Comparison of ENCODE assay signal across 8 cellular contexts in genomic region chrX:48917139-48917980, GRCh38. TPM values are rescaled to one million over a fixed set of nuclear protein-coding genes. Genes with fewer than 3 reads are reported as not detected.
DNase-seq lines count a peak whose midpoint lies in the region; ATAC-seq, FAIRE-seq and TF ChIP-seq lines count a peak whose summit lies in the region.

No MANE protein-coding gene starts in this region.

- no peak overlapping the region for H2AFZ ChIP-seq in HepG2 (ENCODE audit: low read length)

- H3K4me1 Mint-ChIP-seq in dendritic cell treated with granulocyte-macrophage colony-stimulating factor and Interleukin-4, amounts not matched to agents 40 ng/mL and 50 ng/mL, for 4 days (ENCODE audit: low read depth) = peaks cover 54% of the 10 kb centered on the region

- H3K9me3 ChIP-seq in A673 (ENCODE audit: low read depth, low read length, poor library complexity, severe bottlenecking) = no peaks in the 10 kb centered on the region
- H3K9me3 ChIP-seq in HepG2 (ENCODE audit: low read length) = no peaks in the 10 kb centered on the region

- peak overlapping the region; percentile 92 for H3K27ac Mint-ChIP-seq in dendritic cell treated with granulocyte-macrophage colony-stimulating factor and Interleukin-4, amounts not matched to agents 40 ng/mL and 50 ng/mL, for 4 days

- TF ChIP-seq CTCF in A673 (conservative IDR thresholded peaks at IDR 0.05; ENCODE audit: low read depth, low read length) = peak; percentile 97
- peak; percentile 91 for TF ChIP-seq CTCF in HepG2 (CRISPR knock-in tag; IDR thresholded peaks at IDR 0.05)

- H3K4me3 Mint-ChIP-seq in dendritic cell treated with granulocyte-macrophage colony-stimulating factor and Interleukin-4, amounts not matched to agents 40 ng/mL and 50 ng/mL, for 4 days = peak overlapping the region; percentile 90

- H3K27me3 Mint-ChIP-seq in dendritic cell treated with granulocyte-macrophage colony-stimulating factor and Interleukin-4, amounts not matched to agents 40 ng/mL and 50 ng/mL, for 4 days = no peaks in the 10 kb centered on the region

- H3K36me3 ChIP-seq in A673 (ENCODE audit: insufficient read depth, low read length, poor library complexity, severe bottlenecking) (peaks cover 8% of the 10 kb centered on the region), HepG2 (replicated peaks in 1 of 2; ENCODE audit: control insufficient read depth in 1 of 2, insufficient read depth in 2 of 2, low read length in 2 of 2) (peaks cover 0 to 17% of the 10 kb centered on the region in 2 experiments; a peak in 2 of 5 replicates)

- no peaks in the 10 kb centered on the region for H4K20me1 ChIP-seq in HepG2 (ENCODE audit: insufficient read depth, low read length)

- ATAC-seq in HG03521 (IDR thresholded peaks at IDR 0.05; ENCODE audit: unreplicated experiment) (peak; percentile 37), HepG2 (peak; percentile 64)

- H3K27ac ChIP-seq in A673 (ENCODE audit: low read depth, low read length, poor library complexity, severe bottlenecking) (peak overlapping the region; percentile 16), HepG2 (ENCODE audit: extremely low read length, insufficient read depth, low read length) (peak overlapping the region; percentile 54)

- H3K36me3 Mint-ChIP-seq in dendritic cell treated with granulocyte-macrophage colony-stimulating factor and Interleukin-4, amounts not matched to agents 40 ng/mL and 50 ng/mL, for 4 days (ENCODE audit: low read depth) = peaks cover 49% of the 10 kb centered on the region

- DNase-seq in A673 (ENCODE audit: low spot score) = peak; percentile 90
- DNase-seq in NCI-H748 (lab: John Stamatoyannopoulos, UW; ENCODE audit: unreplicated experiment) = peak; percentile 93
- DNase-seq in activated CD4-positive, alpha-beta T cell treated with anti-CD3 and anti-CD28 coated beads, Interleukin-2, amount 50 U/mL, for 24 hours (ENCODE audit: low read depth in 1 of 2, low spot score in 1 of 2) = peak; percentile 70 to 82
- peak; percentile 88 for DNase-seq in HepG2 (ENCODE audit: low spot score)
- peak; percentile 75 to 83 for DNase-seq in stimulated activated CD4-positive, alpha-beta T cell treated with anti-CD3 and anti-CD28 coated beads, Interleukin-2, amount 100 ng/mL, for 48 hours

- WGBS in HepG2 (ENCODE audit: low lambda C conversion rate) = 3% methylated on average over 5 of the region's 26 CpGs

- intact Hi-C loops in A673 (cut with micrococcal nuclease; ENCODE audit: unreplicated experiment) = loop anchor here (1.0 to 5.0 kb wide), 2 partner anchors 126 to 320 kb away; partner anchors contain the start of genes TFE3 and WDR13
- intact Hi-C loops in dendritic cell treated with granulocyte-macrophage colony-stimulating factor and Interleukin-4, amounts not matched to agents 40 ng/mL and 50 ng/mL, for 4 days (cut with micrococcal nuclease) = loop anchor here (5.0 kb wide), 1 partner anchor 125 kb away; the partner anchor contains the start of gene TFE3
- intact Hi-C loops in HepG2 (cut with micrococcal nuclease; ENCODE audit: unreplicated experiment) = loop anchor here (2.0 to 10.0 kb wide), 3 partner anchors 21 to 270 kb away; partner anchors contain the start of genes GLOD5, PQBP1 and TIMM17B

- peaks cover 13% of the 10 kb centered on the region for H3K79me2 ChIP-seq in HepG2 (ENCODE audit: insufficient read depth, low read length)

- H3K4me3 ChIP-seq in A673 (ENCODE audit: low read depth, low read length, poor library complexity, severe bottlenecking) (peak overlapping the region; percentile 69), HepG2 (replicated peaks in 1 of 3; ENCODE audit: insufficient read depth in 1 of 3, low read depth in 2 of 3, low read length in 3 of 3) (peak overlapping the region; percentile 47 to 85 (median 75); a peak in 5 of 6 replicates)

- BruUV-seq in A673 (replicated peaks; lab: Mats Ljungman, UMichigan) (no TSS peak), HepG2 (replicated peaks; lab: Mats Ljungman, UMichigan) (TSS peak; percentile 34)

- TF ChIP-seq EP300 in HepG2 (IDR thresholded peaks at IDR 0.05; ENCODE audit: low read depth in 2 of 2, low read length in 2 of 2) = no peak
- TF ChIP-seq EP300 in HepG2 (CRISPR knock-in tag; IDR thresholded peaks at IDR 0.05; ENCODE audit: borderline replicate concordance) = no peak

- TF ChIP-seq POLR2A in GM18526 (IDR thresholded peaks at IDR 0.05; ENCODE audit: extremely low read depth, insufficient read length) (peak; percentile 13), HepG2 (IDR thresholded peaks at IDR 0.05; ENCODE audit: insufficient read depth in 1 of 2, low read depth in 2 of 2, low read length in 2 of 2) (no peak)

- POLR2A ChIA-PET in A673 (lab: Charles Lee; ENCODE audit: low non-redundant PET) (no interaction called here), HepG2 (lab: Yijun Ruan, JAX) (no interaction called here)

- H3K27me3 ChIP-seq in A673 (replicated peaks; ENCODE audit: insufficient read depth, low read depth, low read length, poor library complexity) (no peaks in the 10 kb centered on the region), HepG2 (ENCODE audit: control insufficient read depth in 1 of 2, insufficient read depth in 2 of 2, low read length in 2 of 2) (no peaks in the 10 kb centered on the region)

- CTCF ChIA-PET in A673 (lab: Charles Lee) = no interaction called here
- CTCF ChIA-PET in HepG2 (lab: Yijun Ruan, JAX; ENCODE audit: low intra/inter-chr PET ratio, low total read pairs) = interaction anchor here (0.7 to 1.2 kb wide), 4 partner anchors 20 to 155 kb away, joined by 3 to 5 read pairs (median 3); partner anchors contain the start of genes GLOD5, PQBP1 and TIMM17B

- H3K9me3 Mint-ChIP-seq in dendritic cell treated with granulocyte-macrophage colony-stimulating factor and Interleukin-4, amounts not matched to agents 40 ng/mL and 50 ng/mL, for 4 days = no peaks in the 10 kb centered on the region

- peak overlapping the region; percentile 83 for H3K4me2 ChIP-seq in HepG2 (ENCODE audit: low read depth, low read length)

- peaks cover 4% of the 10 kb centered on the region for H3K4me1 ChIP-seq in A673 (ENCODE audit: insufficient read depth, low read length, poor library complexity, severe bottlenecking)
- H3K4me1 ChIP-seq in HepG2 (ENCODE audit: insufficient read depth, low read length) = peaks cover 31% of the 10 kb centered on the region

- peak; percentile 99 for FAIRE-seq in HepG2 (lab: Jason Lieb, UNC)

- peak; percentile 32 for TF ChIP-seq RAD21 in HepG2 (CRISPR knock-in tag; IDR thresholded peaks at IDR 0.05)

- peak overlapping the region; percentile 59 for H3K9ac ChIP-seq in HepG2 (ENCODE audit: insufficient read depth, low read depth, low read length)

- in situ Hi-C loops in HepG2 (cut with HindIII; ENCODE audit: extremely low pct_ligation_motif_present, low pct_unique_long_range_greater_than_20kb) = no loop called here

RNA-seq across cellular contexts. Expression of gene PIM2, which starts 1.5 kb away (rescaled TPM):
- total RNA-seq in A673 (2021) (14.9 and 19.9 TPM in 2 replicates), HepG2 (2016; rRNA removed; fragmentation: Illumina TruSeq; extraction: Trizol) (13.0 and 14.4 TPM in 2 replicates)
- 1.7 and 2.6 TPM in 2 replicates for total RNA-seq in HepG2 (2016; cell fraction: cytosol; rRNA removed; fragmentation: Illumina TruSeq; extraction: Trizol; ENCODE audit: low read depth)
- 11.9 and 13.2 TPM in 2 replicates for total RNA-seq in HepG2 (2016; cell fraction: insoluble cytoplasmic fraction; rRNA removed; fragmentation: Illumina TruSeq; extraction: Trizol)
- total RNA-seq in HepG2 (2016; cell fraction: membrane; rRNA removed; fragmentation: Illumina TruSeq; extraction: Trizol) = 5.9 and 6.5 TPM in 2 replicates
- total RNA-seq in HepG2 (2016; cell fraction: nucleus; rRNA removed; fragmentation: Illumina TruSeq; extraction: Trizol) = 7.9 and 8.0 TPM in 2 replicates
- 15.8 and 17.4 TPM in 2 replicates for polyA plus RNA-seq in HepG2 (2011; rRNA removed)
- polyA plus RNA-seq in HepG2 (2011; cell fraction: cytosol; rRNA removed) = 10.3 and 10.6 TPM in 2 replicates
- polyA plus RNA-seq in HepG2 (2011; cell fraction: nucleus; rRNA removed) = 14.3 and 17.5 TPM in 2 replicates
- 10.1 and 10.6 TPM in 2 replicates for polyA plus RNA-seq in HepG2 (2012)
- polyA plus RNA-seq in HepG2 (2016; cell fraction: cytosol; fragmentation: Illumina TruSeq; extraction: Trizol; ENCODE audit: low read depth) = 1.1 TPM in 2 replicates
- 14.0 and 15.2 TPM in 2 replicates for polyA plus RNA-seq in HepG2 (2016; cell fraction: insoluble cytoplasmic fraction; fragmentation: Illumina TruSeq; extraction: Trizol; ENCODE audit: low read depth)
- 3.5 and 4.0 TPM in 2 replicates for polyA plus RNA-seq in HepG2 (2016; cell fraction: membrane; fragmentation: Illumina TruSeq; extraction: Trizol; ENCODE audit: low read depth)
- polyA plus RNA-seq in HepG2 (2016; cell fraction: nucleus; fragmentation: Illumina TruSeq; extraction: Trizol; ENCODE audit: insufficient read depth, low read depth) = 11.4 and 16.3 TPM in 2 replicates
- polyA minus RNA-seq in HepG2 (2011; rRNA and poly(A)+ RNA removed; ENCODE audit: low replicate concordance) = 17.3 and 37.4 TPM in 2 replicates
- 4.9 and 5.8 TPM in 2 replicates for polyA minus RNA-seq in HepG2 (2011; cell fraction: cytosol; rRNA and poly(A)+ RNA removed)
- 8.5 and 10.9 TPM in 2 replicates for polyA minus RNA-seq in HepG2 (2011; cell fraction: nucleus; rRNA and poly(A)+ RNA removed)

RNA-seq across cellular contexts. Expression of gene SLC35A2, which starts 5.9 kb away (rescaled TPM):
- total RNA-seq in A673 (2021) = 21.7 and 30.4 TPM in 2 replicates
- total RNA-seq in HepG2 (2016; rRNA removed; fragmentation: Illumina TruSeq; extraction: Trizol) = 17.2 and 32.1 TPM in 2 replicates
- 5.6 and 5.8 TPM in 2 replicates for total RNA-seq in HepG2 (2016; cell fraction: cytosol; rRNA removed; fragmentation: Illumina TruSeq; extraction: Trizol; ENCODE audit: low read depth)
- total RNA-seq in HepG2 (2016; cell fraction: insoluble cytoplasmic fraction; rRNA removed; fragmentation: Illumina TruSeq; extraction: Trizol) = 13.8 and 35.7 TPM in 2 replicates
- total RNA-seq in HepG2 (2016; cell fraction: membrane; rRNA removed; fragmentation: Illumina TruSeq; extraction: Trizol) = 12.4 and 13.9 TPM in 2 replicates
- 24.9 and 30.9 TPM in 2 replicates for total RNA-seq in HepG2 (2016; cell fraction: nucleus; rRNA removed; fragmentation: Illumina TruSeq; extraction: Trizol)
- 40.8 and 46.4 TPM in 2 replicates for polyA plus RNA-seq in HepG2 (2011; rRNA removed)
- polyA plus RNA-seq in HepG2 (2011; cell fraction: cytosol; rRNA removed) = 41.7 and 48.0 TPM in 2 replicates
- polyA plus RNA-seq in HepG2 (2011; cell fraction: nucleus; rRNA removed) = 31.2 and 31.5 TPM in 2 replicates
- polyA plus RNA-seq in HepG2 (2012) = 16.3 and 18.8 TPM in 2 replicates
- 6.8 and 8.5 TPM in 2 replicates for polyA plus RNA-seq in HepG2 (2016; cell fraction: cytosol; fragmentation: Illumina TruSeq; extraction: Trizol; ENCODE audit: low read depth)
- 20.0 and 23.2 TPM in 2 replicates for polyA plus RNA-seq in HepG2 (2016; cell fraction: insoluble cytoplasmic fraction; fragmentation: Illumina TruSeq; extraction: Trizol; ENCODE audit: low read depth)
- polyA plus RNA-seq in HepG2 (2016; cell fraction: membrane; fragmentation: Illumina TruSeq; extraction: Trizol; ENCODE audit: low read depth) = 12.9 and 13.5 TPM in 2 replicates
- polyA plus RNA-seq in HepG2 (2016; cell fraction: nucleus; fragmentation: Illumina TruSeq; extraction: Trizol; ENCODE audit: insufficient read depth, low read depth) = 57.8 and 62.5 TPM in 2 replicates
- polyA minus RNA-seq in HepG2 (2011; rRNA and poly(A)+ RNA removed; ENCODE audit: low replicate concordance) = 110 and 137 TPM in 2 replicates
- 25.2 and 26.9 TPM in 2 replicates for polyA minus RNA-seq in HepG2 (2011; cell fraction: cytosol; rRNA and poly(A)+ RNA removed)
- polyA minus RNA-seq in HepG2 (2011; cell fraction: nucleus; rRNA and poly(A)+ RNA removed) = 9.3 and 12.1 TPM in 2 replicates

RNA-seq across cellular contexts. Expression of gene PQBP1, which starts 19.6 kb away (rescaled TPM):
- total RNA-seq in A673 (2021) = 113 and 133 TPM in 2 replicates
- total RNA-seq in HepG2 (2016; rRNA removed; fragmentation: Illumina TruSeq; extraction: Trizol) = 80.9 and 99.4 TPM in 2 replicates
- 33.5 and 34.4 TPM in 2 replicates for total RNA-seq in HepG2 (2016; cell fraction: cytosol; rRNA removed; fragmentation: Illumina TruSeq; extraction: Trizol; ENCODE audit: low read depth)
- total RNA-seq in HepG2 (2016; cell fraction: insoluble cytoplasmic fraction; rRNA removed; fragmentation: Illumina TruSeq; extraction: Trizol) = 87.4 and 94.4 TPM in 2 replicates
- total RNA-seq in HepG2 (2016; cell fraction: membrane; rRNA removed; fragmentation: Illumina TruSeq; extraction: Trizol) = 35.6 and 39.4 TPM in 2 replicates
- 40.0 and 41.7 TPM in 2 replicates for total RNA-seq in HepG2 (2016; cell fraction: nucleus; rRNA removed; fragmentation: Illumina TruSeq; extraction: Trizol)
- polyA plus RNA-seq in HepG2 (2011; rRNA removed) = 58.1 and 66.9 TPM in 2 replicates
- 77.0 and 80.0 TPM in 2 replicates for polyA plus RNA-seq in HepG2 (2011; cell fraction: cytosol; rRNA removed)
- 123 and 131 TPM in 2 replicates for polyA plus RNA-seq in HepG2 (2011; cell fraction: nucleus; rRNA removed)
- polyA plus RNA-seq in HepG2 (2012) = 72.0 and 77.4 TPM in 2 replicates
- 39.2 and 46.6 TPM in 2 replicates for polyA plus RNA-seq in HepG2 (2016; cell fraction: cytosol; fragmentation: Illumina TruSeq; extraction: Trizol; ENCODE audit: low read depth)
- polyA plus RNA-seq in HepG2 (2016; cell fraction: insoluble cytoplasmic fraction; fragmentation: Illumina TruSeq; extraction: Trizol; ENCODE audit: low read depth) = 111 and 112 TPM in 2 replicates
- 42.4 and 43.0 TPM in 2 replicates for polyA plus RNA-seq in HepG2 (2016; cell fraction: membrane; fragmentation: Illumina TruSeq; extraction: Trizol; ENCODE audit: low read depth)
- polyA plus RNA-seq in HepG2 (2016; cell fraction: nucleus; fragmentation: Illumina TruSeq; extraction: Trizol; ENCODE audit: insufficient read depth, low read depth) = 101 and 103 TPM in 2 replicates
- 33.5 and 103 TPM in 2 replicates for polyA minus RNA-seq in HepG2 (2011; rRNA and poly(A)+ RNA removed; ENCODE audit: low replicate concordance)
- 32.2 and 41.4 TPM in 2 replicates for polyA minus RNA-seq in HepG2 (2011; cell fraction: cytosol; rRNA and poly(A)+ RNA removed)
- 23.3 and 26.7 TPM in 2 replicates for polyA minus RNA-seq in HepG2 (2011; cell fraction: nucleus; rRNA and poly(A)+ RNA removed)

RNA-seq across cellular contexts. Expression of gene TIMM17B, which starts 19.8 kb away (rescaled TPM):
- total RNA-seq in A673 (2021) = 60.8 and 72.4 TPM in 2 replicates
- total RNA-seq in HepG2 (2016; rRNA removed; fragmentation: Illumina TruSeq; extraction: Trizol) = 53.4 and 56.0 TPM in 2 replicates
- 16.1 and 16.6 TPM in 2 replicates for total RNA-seq in HepG2 (2016; cell fraction: cytosol; rRNA removed; fragmentation: Illumina TruSeq; extraction: Trizol; ENCODE audit: low read depth)
- 59.1 and 59.6 TPM in 2 replicates for total RNA-seq in HepG2 (2016; cell fraction: insoluble cytoplasmic fraction; rRNA removed; fragmentation: Illumina TruSeq; extraction: Trizol)
- total RNA-seq in HepG2 (2016; cell fraction: membrane; rRNA removed; fragmentation: Illumina TruSeq; extraction: Trizol) = 21.0 and 25.1 TPM in 2 replicates
- total RNA-seq in HepG2 (2016; cell fraction: nucleus; rRNA removed; fragmentation: Illumina TruSeq; extraction: Trizol) = 35.5 and 35.9 TPM in 2 replicates
- polyA plus RNA-seq in HepG2 (2011; rRNA removed) = 69.1 and 72.5 TPM in 2 replicates
- polyA plus RNA-seq in HepG2 (2011; cell fraction: cytosol; rRNA removed) = 74.6 and 124 TPM in 2 replicates
- 52.8 and 64.5 TPM in 2 replicates for polyA plus RNA-seq in HepG2 (2011; cell fraction: nucleus; rRNA removed)
- polyA plus RNA-seq in HepG2 (2012) = 50.1 and 56.0 TPM in 2 replicates
- 18.8 and 21.5 TPM in 2 replicates for polyA plus RNA-seq in HepG2 (2016; cell fraction: cytosol; fragmentation: Illumina TruSeq; extraction: Trizol; ENCODE audit: low read depth)
- polyA plus RNA-seq in HepG2 (2016; cell fraction: insoluble cytoplasmic fraction; fragmentation: Illumina TruSeq; extraction: Trizol; ENCODE audit: low read depth) = 63.6 and 70.0 TPM in 2 replicates
- polyA plus RNA-seq in HepG2 (2016; cell fraction: membrane; fragmentation: Illumina TruSeq; extraction: Trizol; ENCODE audit: low read depth) = 22.7 and 26.6 TPM in 2 replicates
- 67.0 and 69.3 TPM in 2 replicates for polyA plus RNA-seq in HepG2 (2016; cell fraction: nucleus; fragmentation: Illumina TruSeq; extraction: Trizol; ENCODE audit: insufficient read depth, low read depth)
- 67.5 and 136 TPM in 2 replicates for polyA minus RNA-seq in HepG2 (2011; rRNA and poly(A)+ RNA removed; ENCODE audit: low replicate concordance)
- polyA minus RNA-seq in HepG2 (2011; cell fraction: cytosol; rRNA and poly(A)+ RNA removed) = 20.0 and 25.0 TPM in 2 replicates
- 11.8 and 14.9 TPM in 2 replicates for polyA minus RNA-seq in HepG2 (2011; cell fraction: nucleus; rRNA and poly(A)+ RNA removed)

RNA-seq across cellular contexts. Expression of gene OTUD5, which starts 40.0 kb away (rescaled TPM):
- total RNA-seq in A673 (2021) (58.0 and 67.5 TPM in 2 replicates), HepG2 (2016; rRNA removed; fragmentation: Illumina TruSeq; extraction: Trizol) (16.9 and 18.4 TPM in 2 replicates)
- total RNA-seq in HepG2 (2016; cell fraction: cytosol; rRNA removed; fragmentation: Illumina TruSeq; extraction: Trizol; ENCODE audit: low read depth) = 7.3 and 7.9 TPM in 2 replicates
- total RNA-seq in HepG2 (2016; cell fraction: insoluble cytoplasmic fraction; rRNA removed; fragmentation: Illumina TruSeq; extraction: Trizol) = 15.3 and 18.1 TPM in 2 replicates
- 13.3 and 13.6 TPM in 2 replicates for total RNA-seq in HepG2 (2016; cell fraction: membrane; rRNA removed; fragmentation: Illumina TruSeq; extraction: Trizol)
- total RNA-seq in HepG2 (2016; cell fraction: nucleus; rRNA removed; fragmentation: Illumina TruSeq; extraction: Trizol) = 11.1 and 13.9 TPM in 2 replicates
- polyA plus RNA-seq in HepG2 (2011; rRNA removed) = 42.2 and 44.8 TPM in 2 replicates
- 29.5 and 29.7 TPM in 2 replicates for polyA plus RNA-seq in HepG2 (2011; cell fraction: cytosol; rRNA removed)
- 74.0 and 78.6 TPM in 2 replicates for polyA plus RNA-seq in HepG2 (2011; cell fraction: nucleus; rRNA removed)
- polyA plus RNA-seq in HepG2 (2012) = 30.8 and 34.7 TPM in 2 replicates
- polyA plus RNA-seq in HepG2 (2016; cell fraction: cytosol; fragmentation: Illumina TruSeq; extraction: Trizol; ENCODE audit: low read depth) = 14.5 and 15.7 TPM in 2 replicates
- polyA plus RNA-seq in HepG2 (2016; cell fraction: insoluble cytoplasmic fraction; fragmentation: Illumina TruSeq; extraction: Trizol; ENCODE audit: low read depth) = 20.0 and 25.8 TPM in 2 replicates
- polyA plus RNA-seq in HepG2 (2016; cell fraction: membrane; fragmentation: Illumina TruSeq; extraction: Trizol; ENCODE audit: low read depth) = 18.9 and 22.2 TPM in 2 replicates
- 32.8 and 33.6 TPM in 2 replicates for polyA plus RNA-seq in HepG2 (2016; cell fraction: nucleus; fragmentation: Illumina TruSeq; extraction: Trizol; ENCODE audit: insufficient read depth, low read depth)
- 40.8 and 110 TPM in 2 replicates for polyA minus RNA-seq in HepG2 (2011; rRNA and poly(A)+ RNA removed; ENCODE audit: low replicate concordance)
- 20.0 and 21.9 TPM in 2 replicates for polyA minus RNA-seq in HepG2 (2011; cell fraction: cytosol; rRNA and poly(A)+ RNA removed)
- 14.8 and 17.9 TPM in 2 replicates for polyA minus RNA-seq in HepG2 (2011; cell fraction: nucleus; rRNA and poly(A)+ RNA removed)

Comparison
In these comparisons a context has a peak if more than half of its experiments do, and no peak if none do; other contexts are left out.
1. Peak in every context shown above with its lines: DNase-seq, ATAC-seq, H3K4me3 ChIP-seq and H3K27ac ChIP-seq.